Comparison of ENCODE assay signal across 8 cellular contexts in the genomic region with DNA sequence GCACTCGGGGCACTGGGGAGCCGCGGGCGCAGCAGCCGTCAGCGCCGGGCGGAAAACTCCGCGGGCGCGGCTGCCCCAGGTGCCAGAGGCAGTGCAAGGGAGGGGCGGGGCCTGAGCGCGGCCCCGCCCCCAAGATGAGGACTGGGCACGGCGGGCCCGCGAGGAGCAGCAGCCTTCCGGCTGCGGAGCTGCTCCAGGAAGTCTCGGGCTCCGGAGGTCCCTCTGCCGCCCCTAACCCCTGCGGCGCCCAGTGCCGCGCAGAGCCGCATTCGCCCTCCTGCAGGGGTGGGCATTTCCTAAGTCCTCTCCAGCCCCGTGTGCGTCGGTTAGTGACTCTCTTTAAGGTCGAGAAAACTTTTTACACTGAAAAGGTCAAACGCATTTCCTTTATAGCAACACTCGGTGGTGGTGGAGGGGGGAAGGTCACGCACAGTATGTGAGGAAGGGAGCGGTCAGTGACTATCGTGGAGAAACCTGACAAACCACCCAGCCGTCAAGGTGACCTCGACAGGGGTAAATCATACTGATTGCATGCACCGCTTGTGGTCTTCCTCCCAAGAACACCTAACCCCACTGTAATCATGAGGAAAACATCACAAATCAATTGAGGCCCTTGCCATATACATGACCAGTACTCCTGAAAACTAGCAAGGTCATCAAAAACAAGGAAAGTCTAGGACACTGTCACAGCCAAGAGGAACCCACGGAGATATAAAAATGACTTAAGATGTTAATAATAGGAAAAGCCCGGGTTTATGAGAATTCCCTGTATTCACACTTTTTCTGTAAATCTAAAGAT. TPM values are rescaled to one million over a fixed set of nuclear protein-coding genes. Genes with fewer than 3 reads are reported as not detected.
DNase-seq lines count a peak whose midpoint lies in the region; ATAC-seq and TF ChIP-seq lines count a peak whose summit lies in the region.

A gene (minus strand): TSS at position 60 of the 799 bp plus-strand sequence. CDS start 32,676 bp downstream, outside the sequence.

- peak; percentile 71 for ATAC-seq in GM21576 (IDR thresholded peaks at IDR 0.05; ENCODE audit: unreplicated experiment)

- TF ChIP-seq POLR2A in suprapubic skin (IDR thresholded peaks at IDR 0.05): peak in 1 of 2 donors; percentile 53

- TF ChIP-seq CTCF in RWPE1 (conservative IDR thresholded peaks at IDR 0.05; ENCODE audit: low read depth) (no peak), foreskin fibroblast (IDR thresholded peaks at IDR 0.05; ENCODE audit: low read depth, low read length) (no peak), neutrophil (IDR thresholded peaks at IDR 0.05) (no peak), suprapubic skin (IDR thresholded peaks at IDR 0.05) (no peak)

- DNase-seq in DMS79 treated with DMSO at 0.1 percent for 48 hours (lab: John Stamatoyannopoulos, UW) (peak; percentile 55), RWPE1 (ENCODE audit: low spot score) (peak; percentile 86), foreskin fibroblast (peak; percentile 70 to 90), suprapubic skin (ENCODE audit: low spot score in 2 of 2) (peak in 1 of 2 donors; percentile 85)
- DNase-seq in Jurkat, Clone E6-1 (ENCODE audit: low read depth, low spot score): peak; percentile 76
- peak; percentile 81 for DNase-seq in activated effector memory CD4-positive, alpha-beta T cell treated with Interleukin-2 at 50 U/mL for 16 hours

- H3K9me3 ChIP-seq in neutrophil (no peaks in the 10 kb centered on the region), suprapubic skin (no peaks in the 10 kb centered on the region)

- WGBS in suprapubic skin: 7% methylated on average over 19 of the region's 45 CpGs

- CTCF ChIA-PET in RWPE1 (lab: Yijun Ruan, JAX): no interaction called here

- H3K27ac ChIP-seq in RWPE1 (peak within 1 kb of the TSS; percentile 93), neutrophil (peak within 1 kb of the TSS; percentile 91), suprapubic skin (peak within 1 kb of the TSS; percentile 100)

- no peak for TF ChIP-seq EP300 in suprapubic skin (IDR thresholded peaks at IDR 0.05)

- no peaks in the 10 kb centered on the region for H3K27me3 ChIP-seq in neutrophil
- no peaks in the 10 kb centered on the region for H3K27me3 ChIP-seq in suprapubic skin

- POLR2A ChIA-PET in RWPE1 (lab: Yijun Ruan, JAX; ENCODE audit: low non-redundant PET): no interaction called here

- peaks cover 44 to 50% of the 10 kb centered on the region in 2 experiments for H3K4me1 ChIP-seq in neutrophil (ENCODE audit: control insufficient read depth in 1 of 2, insufficient read depth in 1 of 2, low read depth in 1 of 2, low read length in 1 of 2)
- peaks cover 66% of the 10 kb centered on the region for H3K4me1 ChIP-seq in suprapubic skin

- peaks cover 3% of the 10 kb centered on the region for H3K36me3 ChIP-seq in neutrophil
- no peaks in the 10 kb centered on the region for H3K36me3 ChIP-seq in suprapubic skin

- peak within 1 kb of the TSS; percentile 67 for H3K4me3 ChIP-seq in Jurkat, Clone E6-1 (ENCODE audit: low read length)
- H3K4me3 ChIP-seq in foreskin fibroblast (ENCODE audit: low read depth in 1 of 2, low read length in 2 of 2): peak within 1 kb of the TSS; percentile 68 to 98
- H3K4me3 ChIP-seq in neutrophil (ENCODE audit: low read depth in 1 of 2, low read length in 1 of 2): peak within 1 kb of the TSS; percentile 88 to 93
- H3K4me3 ChIP-seq in suprapubic skin: peak within 1 kb of the TSS; percentile 98

RNA-seq across cellular contexts. Expression of the gene that starts here (rescaled TPM):
- polyA plus RNA-seq in Jurkat, Clone E6-1 (2012; ENCODE audit: insufficient read depth, insufficient read length): 169 TPM
- 100 to 1,000 TPM in 1 of 4 donors, 10 to 100 TPM in 3; 85.1 to 103 (median 87.3) TPM for total RNA-seq in suprapubic skin
